Comparison of ENCODE assay signal across 9 cellular contexts in the genomic region with DNA sequence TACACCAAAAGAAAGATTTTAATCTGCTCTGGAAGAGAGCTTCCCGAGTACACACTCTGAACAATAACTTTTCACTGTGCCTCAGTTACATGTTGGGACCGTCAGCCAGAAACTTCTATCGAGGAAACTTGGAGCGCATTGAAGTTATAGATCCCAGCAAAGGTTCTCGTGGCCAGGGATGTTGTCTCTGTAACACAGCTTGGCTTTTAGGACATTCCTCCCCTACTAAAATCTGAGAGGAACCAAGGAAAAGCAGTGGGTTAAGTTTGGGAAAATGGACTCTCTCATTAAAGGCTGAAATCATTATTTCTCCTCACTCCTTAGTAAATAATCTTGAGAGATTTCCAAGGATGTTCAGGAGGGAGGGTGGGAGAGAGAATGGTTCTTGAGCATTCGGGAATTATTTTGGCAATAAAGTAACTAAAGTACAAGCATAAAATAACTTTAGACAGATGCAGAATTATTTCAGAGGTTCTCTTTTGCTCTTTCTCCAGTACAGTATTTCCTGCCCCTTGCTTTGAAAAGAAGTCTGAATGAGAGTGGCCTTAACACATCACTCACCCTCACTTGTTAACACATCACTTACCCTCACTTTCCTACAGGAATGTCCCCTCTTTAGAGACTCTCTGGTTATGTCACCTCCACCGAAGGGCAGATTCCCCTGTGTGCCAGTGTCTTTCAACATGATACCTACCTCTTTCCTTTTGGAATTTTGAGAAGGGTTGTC. TPM values are rescaled to one million over a fixed set of nuclear protein-coding genes. Genes with fewer than 3 reads are reported as not detected.
DNase-seq lines count a peak whose midpoint lies in the region; ATAC-seq lines count a peak whose summit lies in the region.
"Had no signal": no experiment of that assay in that cellular context is flagged by ENCODE, and none has a peak within 500 bp of the region (broad histone marks: within the 10 kb centered on the region; RNA-seq: fewer than 3 reads in every experiment).

No MANE protein-coding gene starts in this region.

- H3K4me1 Mint-ChIP-seq in T-helper 17 cell, result peaks cover 34% of the 10 kb centered on the region
- peaks cover 49% of the 10 kb centered on the region for H3K4me1 Mint-ChIP-seq in stimulated activated memory B cell treated with anti-CD40 and anti-IgM and Interleukin-4, amounts not matched to agents 10 μg/mL and 1 μg/mL and 100 μg/mL, for 72 hours

- peaks cover 2% of the 10 kb centered on the region for H3K36me3 Mint-ChIP-seq in T-helper 17 cell (ENCODE audit: low read depth)
- no peaks in the 10 kb centered on the region for H3K36me3 Mint-ChIP-seq in stimulated activated memory B cell treated with anti-CD40 and anti-IgM and Interleukin-4, amounts not matched to agents 10 μg/mL and 1 μg/mL and 100 μg/mL, for 72 hours

- no peak for ATAC-seq in T-helper 17 cell
- no peak for ATAC-seq in stimulated activated memory B cell treated with anti-CD40 and anti-IgM and Interleukin-4, amounts not matched to agents 10 μg/mL and 1 μg/mL and 100 μg/mL, for 72 hours

- peak overlapping the region; percentile 41 for H3K4me3 Mint-ChIP-seq in T-helper 17 cell
- peak overlapping the region; percentile 32 for H3K4me3 Mint-ChIP-seq in stimulated activated memory B cell treated with anti-CD40 and anti-IgM and Interleukin-4, amounts not matched to agents 10 μg/mL and 1 μg/mL and 100 μg/mL, for 72 hours

- H3K9me3 Mint-ChIP-seq in stimulated activated memory B cell treated with anti-CD40 and anti-IgM and Interleukin-4, amounts not matched to agents 10 μg/mL and 1 μg/mL and 100 μg/mL, for 72 hours, result no peaks in the 10 kb centered on the region

- H3K9me3 ChIP-seq in T-helper 17 cell (ENCODE audit: control insufficient read depth, low read length, poor library complexity, severe bottlenecking), result no peaks in the 10 kb centered on the region

- peaks cover 6% of the 10 kb centered on the region for H3K27me3 Mint-ChIP-seq in T-helper 17 cell
- H3K27me3 Mint-ChIP-seq in stimulated activated memory B cell treated with anti-CD40 and anti-IgM and Interleukin-4, amounts not matched to agents 10 μg/mL and 1 μg/mL and 100 μg/mL, for 72 hours, result peaks cover 56% of the 10 kb centered on the region

- H3K27ac Mint-ChIP-seq in T-helper 17 cell, result peak overlapping the region; percentile 96
- no peak overlapping the region for H3K27ac Mint-ChIP-seq in stimulated activated memory B cell treated with anti-CD40 and anti-IgM and Interleukin-4, amounts not matched to agents 10 μg/mL and 1 μg/mL and 100 μg/mL, for 72 hours

- DNase-seq in NCI-H2029 treated with DMSO at 0.1 percent for 48 hours (lab: John Stamatoyannopoulos, UW) (peak; percentile 79), NCI-H2029 (lab: John Stamatoyannopoulos, UW) (no peak), T-helper 17 cell (no peak), globus pallidus (ENCODE audit: low spot score) (peak; percentile 60), NCI-H128 (lab: John Stamatoyannopoulos, UW; ENCODE audit: unreplicated experiment) (no peak), T-helper 9 cell (no peak), NK-92 (lab: John Stamatoyannopoulos, UW; ENCODE audit: unreplicated experiment) (no peak)
- DNase-seq: activated CD8-positive, alpha-beta memory T cell treated with anti-CD3 and anti-CD28 coated beads, Interleukin-2, amount 50 U/mL, for 4 hours had no signal

RNA-seq across cellular contexts. Expression of gene NFIA, which starts 1.8 kb away (rescaled TPM):
- 1 to 10 TPM; 5.0 to 5.2 TPM for total RNA-seq in T-helper 17 cell

Comparison
In these comparisons a context has a peak if more than half of its experiments do, and no peak if none do; other contexts are left out.
1. DNase-seq: peak in NCI-H2029 treated with DMSO at 0.1 percent for 48 hours (single experiment) and globus pallidus (single experiment); none in NCI-H2029 (single experiment), T-helper 17 cell (0 of 3), NCI-H128 (single experiment), T-helper 9 cell (single experiment) and NK-92 (single experiment).